19 cellular contexts compared by ENCODE assay signal in the genomic region with DNA sequence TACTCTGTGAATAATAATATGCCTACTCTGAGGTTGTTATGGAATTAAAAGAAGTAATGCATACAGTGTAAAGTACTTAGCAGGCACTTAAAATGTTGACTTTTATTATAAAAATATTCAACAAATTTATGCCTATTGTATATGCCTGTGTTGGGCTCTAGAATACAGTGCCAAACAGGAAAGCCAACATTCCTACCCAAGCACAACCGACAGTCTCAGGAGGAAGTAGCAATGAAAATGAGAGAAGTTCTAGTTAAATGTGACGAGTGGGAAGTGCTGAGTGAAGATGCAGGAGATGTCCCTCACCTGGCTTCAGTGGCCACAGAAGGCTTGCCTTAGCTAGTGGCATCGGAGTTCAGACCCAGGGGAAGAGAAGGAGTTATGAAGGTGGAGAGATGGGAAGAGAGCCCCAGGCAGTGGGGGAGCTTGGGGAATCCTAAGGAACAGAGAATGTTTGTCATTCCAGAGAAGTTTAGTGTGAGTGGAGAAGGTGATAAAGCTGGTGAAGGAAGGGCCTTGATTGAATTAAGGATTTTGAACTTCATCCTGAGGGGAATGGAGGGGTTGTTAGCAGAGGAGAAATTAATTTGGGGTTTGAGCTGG.
"Had no signal": no experiment of that assay in that cellular context is flagged by ENCODE, and none has a peak within 500 bp of the region (broad histone marks: within the 10 kb centered on the region; RNA-seq: fewer than 3 reads in every experiment).

No MANE protein-coding gene starts in this region.

- H3K9me3 ChIP-seq: neutrophil, pancreas, tibial artery had no signal

- ATAC-seq: left lobe of liver; naive thymus-derived CD8-positive, alpha-beta T cell; pancreas; right cardiac atrium had no signal

- H3K4me3 ChIP-seq: cardiac muscle cell, lung, pancreas, tibial artery had no signal

- H3K27ac ChIP-seq: cardiac muscle cell, neutrophil, pancreas, tibial artery had no signal

- H3K36me3 ChIP-seq: cardiac muscle cell, neutrophil, pancreas, tibial artery had no signal

- H3K4me1 ChIP-seq: pancreas, tibial artery had no signal

- DNase-seq: activated CD4-positive, alpha-beta T cell treated with anti-CD3 and anti-CD28 coated beads for 4 hours; activated CD4-positive, alpha-beta T cell treated with anti-CD3 and anti-CD28 coated beads, Interleukin-2, amount 50 U/mL, for 48 hours; activated CD4-positive, CD25-positive, alpha-beta regulatory T cell; activated naive CD4-positive, alpha-beta T cell treated with anti-CD3 and anti-CD28 coated beads for 36 hours; activated naive CD8-positive, alpha-beta T cell treated with anti-CD3 and anti-CD28 coated beads, Interleukin-2, amount 10 ng/mL, durations not matched to agents 7 days and 5 days; activated T-cell treated with anti-CD3 and anti-CD28 coated beads, Interleukin-2, amount 50 U/mL, for 48 hours; amniotic stem cell; foreskin melanocyte; naive thymus-derived CD8-positive, alpha-beta T cell; pancreas; right cardiac atrium; stimulated activated CD4-positive, alpha-beta T cell treated with anti-CD3 and anti-CD28 coated beads, Interleukin-12 subunit alpha, Interleukin-12 subunit beta, amount 100 ng/mL, for 4 hours; stimulated activated CD4-positive, alpha-beta T cell treated with anti-CD3 and anti-CD28 coated beads, Interleukin-1b, Interleukin-23, amount 100 ng/mL, for 48 hours; T-helper 9 cell; tibial artery had no signal

- H3K27me3 ChIP-seq: cardiac muscle cell, pancreas, tibial artery had no signal
